ENCODE assay signal across 19 cellular contexts in the genomic region with DNA sequence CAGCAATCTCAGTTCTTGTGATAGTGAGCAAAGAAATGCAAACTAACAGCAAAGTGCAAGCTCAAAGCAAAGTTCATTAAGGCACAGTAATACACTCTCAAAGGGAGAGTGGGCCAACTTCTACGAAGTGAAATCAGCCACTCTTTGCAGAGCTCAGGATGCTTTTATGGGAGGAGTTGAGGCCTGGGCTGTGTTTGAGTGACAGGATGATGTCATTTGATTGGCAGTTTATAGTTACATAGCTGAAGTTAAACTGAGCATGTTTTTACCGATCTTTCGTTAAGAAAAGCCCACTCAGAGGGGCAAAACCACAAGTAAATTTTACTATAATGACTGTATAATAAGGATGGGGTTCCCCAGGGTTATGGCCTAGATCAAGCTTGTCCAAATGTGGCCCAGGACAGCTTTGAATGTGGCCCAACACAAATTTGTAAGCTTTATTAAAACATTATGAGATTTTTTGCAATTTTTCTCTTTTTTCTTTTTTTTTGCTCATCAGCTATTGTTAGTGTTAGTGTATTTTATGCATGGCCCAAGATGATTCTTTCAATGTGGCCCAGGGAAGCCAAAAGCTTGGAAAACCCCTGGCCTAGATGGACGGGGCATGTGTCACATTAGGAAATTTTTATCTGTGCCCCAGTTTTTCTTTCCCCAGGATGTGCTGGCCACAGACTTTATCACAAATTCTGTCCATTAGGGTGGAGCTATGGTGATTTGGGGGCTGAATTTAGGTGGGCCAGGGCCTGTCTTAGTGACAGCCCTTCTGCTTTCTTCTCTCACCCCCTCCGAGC. TPM values are rescaled to one million over a fixed set of nuclear protein-coding genes. Genes with fewer than 3 reads are reported as not detected.
DNase-seq lines count a peak whose midpoint lies in the region; ATAC-seq, FAIRE-seq and TF ChIP-seq lines count a peak whose summit lies in the region.
"Had no signal": no experiment of that assay in that cellular context is flagged by ENCODE, and none has a peak within 500 bp of the region (broad histone marks: within the 10 kb centered on the region; RNA-seq: fewer than 3 reads in every experiment).

No MANE protein-coding gene starts in this region.

- H3K4me1 Mint-ChIP-seq in natural killer cell treated with Interleukin-12 subunit alpha and Interleukin-12 subunit beta and Interleukin-15 and Interleukin-18, amount 100 ng/mL, for 72 hours (ENCODE audit: low read depth in 2 of 2), result peaks cover 5 to 9% of the 10 kb centered on the region in 2 donors
- H3K4me1 Mint-ChIP-seq in natural killer cell, result no peaks in the 10 kb centered on the region

- H3K27me3 Mint-ChIP-seq in natural killer cell treated with Interleukin-12 subunit alpha and Interleukin-12 subunit beta and Interleukin-15 and Interleukin-18, amount 100 ng/mL, for 72 hours, result no peaks in the 10 kb centered on the region
- no peaks in the 10 kb centered on the region for H3K27me3 Mint-ChIP-seq in natural killer cell (ENCODE audit: low read depth in 2 of 2)

- in situ Hi-C loops in K562 (cut with MboI), result loop anchor here (5.0 kb wide), 1 partner anchor 45 kb away; no protein-coding TSS in a partner anchor

- no peak for DNase-seq in natural killer cell treated with Interleukin-12 subunit alpha and Interleukin-12 subunit beta and Interleukin-15 and Interleukin-18, amount 100 ng/mL, for 72 hours (ENCODE audit: low spot score)
- DNase-seq in natural killer cell, result no peak
- no peak for DNase-seq in K562 (ENCODE audit: extremely low read depth in 1 of 4, low spot score in 3 of 4)
- DNase-seq in OCI-M2 (lab: John Stamatoyannopoulos, UW; ENCODE audit: unreplicated experiment), result no peak
- no peak for DNase-seq in stimulated activated CD4-positive, alpha-beta T cell treated with anti-CD3 and anti-CD28 coated beads, Interleukin-2, amount 100 ng/mL, for 48 hours
- no peak for DNase-seq in NCI-H82 treated with DMSO at 0.1 percent for 48 hours (lab: John Stamatoyannopoulos, UW; ENCODE audit: unreplicated experiment)
- DNase-seq: ACHN; activated effector memory CD4-positive, alpha-beta T cell treated with anti-CD3 and anti-CD28 coated beads, Interleukin-2, amount 50 U/mL, for 16 hours; brain microvascular endothelial cell; Kasumi-1; NCI-H2029 treated with DMSO at 0.1 percent for 48 hours; NCI-H69; Right ventricle myocardium superior; T-helper 9 cell had no signal

- no peaks in the 10 kb centered on the region for H3K9me3 ChIP-seq in K562 (replicated peaks; ENCODE audit: control insufficient read depth, insufficient read depth, low read depth, low read length)

- no peaks in the 10 kb centered on the region for H3K79me2 ChIP-seq in K562 (ENCODE audit: control insufficient read depth, insufficient read depth, low read length)

- H3K9me3 Mint-ChIP-seq in natural killer cell treated with Interleukin-12 subunit alpha and Interleukin-12 subunit beta and Interleukin-15 and Interleukin-18, amount 100 ng/mL, for 72 hours, result no peaks in the 10 kb centered on the region
- no peaks in the 10 kb centered on the region for H3K9me3 Mint-ChIP-seq in natural killer cell

- 33% methylated on average over 5 of the region's 5 CpGs for WGBS in K562 (ENCODE audit: insufficient coverage, low coverage, missing lambda C conversion rate)

- H3K27ac Mint-ChIP-seq in natural killer cell treated with Interleukin-12 subunit alpha and Interleukin-12 subunit beta and Interleukin-15 and Interleukin-18, amount 100 ng/mL, for 72 hours, result peak overlapping the region in 1 of 2 donors; percentile 24
- H3K27ac Mint-ChIP-seq in natural killer cell, result no peak overlapping the region

- no peak overlapping the region for H3K4me2 ChIP-seq in K562 (ENCODE audit: insufficient read depth, low read length)

- ATAC-seq in natural killer cell treated with Interleukin-12 subunit alpha and Interleukin-12 subunit beta and Interleukin-15 and Interleukin-18, amount 100 ng/mL, for 72 hours, result peak; percentile 51 to 60
- ATAC-seq in natural killer cell (no peak), HG02981 (IDR thresholded peaks at IDR 0.05; ENCODE audit: unreplicated experiment) (peak; percentile 50), K562 (peak; percentile 46), GM21367 (IDR thresholded peaks at IDR 0.05; ENCODE audit: unreplicated experiment) (no peak)

- CTCF ChIA-PET in K562 (lab: Yijun Ruan, JAX; ENCODE audit: low intra/inter-chr PET ratio), result no interaction called here

- H2AFZ ChIP-seq in K562 (ENCODE audit: low read depth, low read length), result no peak overlapping the region

- no peaks in the 10 kb centered on the region for H3K36me3 Mint-ChIP-seq in natural killer cell treated with Interleukin-12 subunit alpha and Interleukin-12 subunit beta and Interleukin-15 and Interleukin-18, amount 100 ng/mL, for 72 hours
- H3K36me3 Mint-ChIP-seq in natural killer cell, result no peaks in the 10 kb centered on the region

- H3K9me1 ChIP-seq in K562 (ENCODE audit: control insufficient read depth, insufficient read depth, low read length), result no peaks in the 10 kb centered on the region

- H3K4me1 ChIP-seq in K562 (replicated peaks in 1 of 2; ENCODE audit: control insufficient read depth in 2 of 2, insufficient read depth in 2 of 2, low read length in 2 of 2), result no peaks in the 10 kb centered on the region

- no peaks in the 10 kb centered on the region for H3K36me3 ChIP-seq in K562 (ENCODE audit: control insufficient read depth, insufficient read depth, low read length)
- H3K36me3 ChIP-seq: brain microvascular endothelial cell had no signal

- no peak for TF ChIP-seq CTCF in natural killer cell (IDR thresholded peaks at IDR 0.05)
- TF ChIP-seq CTCF in K562 (IDR thresholded peaks at IDR 0.05 in 2 of 3, conservative IDR thresholded peaks at IDR 0.05 in 1 of 3; ENCODE audit: insufficient read depth in 2 of 3, low read depth in 1 of 3, low read length in 3 of 3), result no peak

- H3K9ac ChIP-seq in K562 (ENCODE audit: insufficient read depth in 1 of 2, low read depth in 2 of 2, low read length in 2 of 2), result no peak overlapping the region

- H3K4me3 Mint-ChIP-seq in natural killer cell treated with Interleukin-12 subunit alpha and Interleukin-12 subunit beta and Interleukin-15 and Interleukin-18, amount 100 ng/mL, for 72 hours, result no peak overlapping the region
- H3K4me3 Mint-ChIP-seq in natural killer cell, result no peak overlapping the region

- no peak for TF ChIP-seq POLR2A in K562 (conservative IDR thresholded peaks at IDR 0.05)

- H3K27ac ChIP-seq in K562 (ENCODE audit: extremely low read depth, low read depth, low read length), result no peak overlapping the region
- H3K27ac ChIP-seq: HL-60 had no signal

- BruUV-seq in K562 (replicated peaks; lab: Mats Ljungman, UMichigan), result no TSS peak

- TF ChIP-seq RAD21 in K562 (CRISPR knock-in tag; conservative IDR thresholded peaks at IDR 0.05 in 1 of 2, IDR thresholded peaks at IDR 0.05 in 1 of 2), result no peak

- TF ChIP-seq EP300 in K562 (IDR thresholded peaks at IDR 0.05; ENCODE audit: low read length), result no peak

- no peaks in the 10 kb centered on the region for H4K20me1 ChIP-seq in K562 (replicated peaks; ENCODE audit: control insufficient read depth, insufficient read depth, low read length)

- no peak overlapping the region for H3K4me3 ChIP-seq in K562

- FAIRE-seq in K562 (lab: Jason Lieb, UNC), result no peak
- FAIRE-seq: GM18507 had no signal

- POLR2A ChIA-PET in K562 (lab: Yijun Ruan, JAX), result interaction anchor here (2.8 kb wide), 1 partner anchor 8 kb away, joined by 14 read pairs; a partner anchor contains a TSS

- intact Hi-C loops in natural killer cell (cut with micrococcal nuclease) (no loop called here), K562 (cut with micrococcal nuclease) (loop anchor here (5.0 kb wide), 4 partner anchors 90 to 390 kb away; no protein-coding TSS in a partner anchor)

- H3K27me3 ChIP-seq in K562 (ENCODE audit: control insufficient read depth in 2 of 2, insufficient read depth in 2 of 2, low read length in 2 of 2), result no peaks in the 10 kb centered on the region
- H3K27me3 ChIP-seq: brain microvascular endothelial cell had no signal

TF ChIP-seq in K562, 482 proteins besides CTCF, POLR2A, EP300 and RAD21 (continues in another document):
- TF ChIP-seq ZNF197 (CRISPR knock-in tag; IDR thresholded peaks at IDR 0.05; ENCODE audit: low read depth), result no peak
- TF ChIP-seq BHLHE40 (IDR thresholded peaks at IDR 0.05; ENCODE audit: low read length), result no peak
- no peak for TF ChIP-seq HCFC1 (IDR thresholded peaks at IDR 0.05; ENCODE audit: low read depth, low read length)
- TF ChIP-seq PHB2 (IDR thresholded peaks at IDR 0.05; ENCODE audit: low read depth), result no peak
- no peak for TF ChIP-seq BMI1 (IDR thresholded peaks at IDR 0.05; ENCODE audit: low read length)

RNA-seq across cellular contexts. Expression of a gene that starts 8.3 kb away (rescaled TPM):
- total RNA-seq in natural killer cell treated with Interleukin-12 subunit alpha and Interleukin-12 subunit beta and Interleukin-15 and Interleukin-18, amount 100 ng/mL, for 72 hours, result under 1 TPM; 0.02 to 0.11 TPM
- under 1 TPM in 2 of 3 donors, not detected in 1; 0.07 to 0.20 TPM for total RNA-seq in natural killer cell
- 0.63 and 1.0 TPM in 2 replicates for total RNA-seq in K562 (2011; cell fraction: chromatin; rRNA removed; ENCODE audit: low replicate concordance)
- 0.26 and 0.33 TPM in 2 replicates for total RNA-seq in K562 (2011; cell fraction: nucleolus; rRNA removed)
- 0.44 and 0.46 TPM in 2 replicates for total RNA-seq in K562 (2011; cell fraction: nucleoplasm; rRNA removed)
- 0.05 and 0.12 TPM in 2 replicates for total RNA-seq in K562 (2014; rRNA removed)
- total RNA-seq in K562 (2014; rRNA removed; fragmentation: Illumina TruSeq; extraction: Trizol), result 0.18 and 0.32 TPM in 2 replicates
- 0.25 and 0.30 TPM in 2 replicates for total RNA-seq in K562 (2015; rRNA removed; fragmentation: Illumina TruSeq; extraction: Trizol)
- 0.31 and 0.36 TPM in 2 replicates for total RNA-seq in K562 (2021)
- polyA plus RNA-seq in K562 (2011; rRNA removed), result 0.40 and 0.45 TPM in 2 replicates
- 0.04 and 0.10 TPM in 2 replicates for polyA plus RNA-seq in K562 (2011; cell fraction: cytosol; rRNA removed)
- 0.36 and 0.38 TPM in 2 replicates for polyA plus RNA-seq in K562 (2011; cell fraction: nucleus; rRNA removed)
- polyA plus RNA-seq in K562 (2012), result 0.11 and 0.20 TPM in 2 replicates
- polyA plus RNA-seq in K562 (2014; fragmentation: Illumina TruSeq; extraction: Trizol), result 0.25 and 0.42 TPM in 2 replicates
- under 1 TPM; 0.03 to 0.14 TPM for polyA plus RNA-seq in K562 (2014; fragmentation: Nextera tagmentation; extraction: Ambion mirVana)
- polyA plus RNA-seq in K562 (2014; rRNA removed), result 0.15 and 0.16 TPM in 2 replicates
- polyA minus RNA-seq in K562 (2011; rRNA and poly(A)+ RNA removed), result 0.51 and 1.1 TPM in 2 replicates
- not detected in 2 replicates for polyA minus RNA-seq in K562 (2011; cell fraction: cytosol; rRNA and poly(A)+ RNA removed)
- polyA minus RNA-seq in K562 (2011; cell fraction: nucleus; rRNA and poly(A)+ RNA removed), result 0.33 and 0.40 TPM in 2 replicates
- total RNA-seq: G401 had no signal

Comparison
In these comparisons a context has a peak if more than half of its experiments do, and no peak if none do; other contexts are left out.
1. ATAC-seq: peak in natural killer cell treated with Interleukin-12 subunit alpha and Interleukin-12 subunit beta and Interleukin-15 and Interleukin-18, amount 100 ng/mL, for 72 hours (2 of 2), HG02981 (single experiment) and K562 (single experiment); none in natural killer cell (0 of 3) and GM21367 (single experiment).